In the genomic region with DNA sequence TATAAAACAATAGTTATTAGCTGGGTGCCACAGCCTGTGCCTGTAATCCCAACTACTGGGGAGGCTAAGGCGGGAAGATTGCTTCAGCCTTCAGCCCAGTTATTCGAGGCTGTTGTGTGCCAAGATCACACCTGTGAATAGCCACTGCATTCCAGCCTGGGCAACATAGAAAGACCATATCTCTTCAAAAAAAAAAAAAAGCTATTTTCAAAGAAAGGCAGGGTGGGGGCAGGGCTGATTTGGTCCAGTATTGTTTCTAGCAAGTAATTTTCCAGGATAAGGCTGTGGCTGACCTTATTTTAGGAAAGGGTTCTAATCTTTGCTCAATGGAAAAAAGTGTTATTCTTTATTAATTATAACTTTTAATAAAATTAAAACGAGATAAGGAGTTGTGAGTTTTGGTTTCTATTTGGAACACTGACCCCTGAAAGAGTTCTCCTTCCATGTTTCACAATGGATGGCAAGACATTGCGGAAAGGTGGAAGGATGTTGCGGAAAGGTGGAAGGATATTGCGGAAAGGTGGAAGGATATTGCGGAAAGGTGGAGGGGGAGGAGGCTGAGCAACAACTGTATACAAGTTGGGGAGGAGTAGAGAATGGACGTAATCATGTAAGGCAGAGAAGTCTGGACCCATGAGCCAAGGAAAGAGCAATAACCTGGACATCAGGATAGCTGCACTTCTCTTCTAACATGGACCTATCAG, we compare ENCODE assay signal across 9 cellular contexts. TPM values are rescaled to one million over a fixed set of nuclear protein-coding genes. Genes with fewer than 3 reads are reported as not detected.
DNase-seq lines count a peak whose midpoint lies in the region; ATAC-seq and TF ChIP-seq lines count a peak whose summit lies in the region.
"Had no signal": no experiment of that assay in that cellular context is flagged by ENCODE, and none has a peak within 500 bp of the region (broad histone marks: within the 10 kb centered on the region; RNA-seq: fewer than 3 reads in every experiment).

No MANE protein-coding gene starts in this region.

- no peaks in the 10 kb centered on the region for H3K27me3 ChIP-seq in ascending aorta

- no peaks in the 10 kb centered on the region for H3K9me3 Mint-ChIP-seq in activated naive CD4-positive, alpha-beta T cell treated with anti-CD3 and anti-CD28 coated beads, Interleukin-2, amount 50 U/mL, for 24 hours
- H3K9me3 Mint-ChIP-seq in mesothelial cell of epicardium, result no peaks in the 10 kb centered on the region
- no peaks in the 10 kb centered on the region for H3K9me3 Mint-ChIP-seq in type B pancreatic cell

- ATAC-seq in HG03439 (IDR thresholded peaks at IDR 0.05; ENCODE audit: unreplicated experiment) (no peak), HG03095 (IDR thresholded peaks at IDR 0.05; ENCODE audit: unreplicated experiment) (no peak)

- peaks cover 22% of the 10 kb centered on the region for H3K4me1 Mint-ChIP-seq in activated naive CD4-positive, alpha-beta T cell treated with anti-CD3 and anti-CD28 coated beads, Interleukin-2, amount 50 U/mL, for 24 hours
- H3K4me1 Mint-ChIP-seq in mesothelial cell of epicardium (peaks cover 57% of the 10 kb centered on the region), type B pancreatic cell (ENCODE audit: unreplicated experiment) (peaks cover 22% of the 10 kb centered on the region)

- TF ChIP-seq CTCF in ascending aorta (IDR thresholded peaks at IDR 0.05), result no peak
- TF ChIP-seq CTCF in mesothelial cell of epicardium (IDR thresholded peaks at IDR 0.05; ENCODE audit: unreplicated experiment), result no peak
- TF ChIP-seq CTCF in type B pancreatic cell (conservative IDR thresholded peaks at IDR 0.05), result no peak

- peak overlapping the region; percentile 99 for H3K4me3 Mint-ChIP-seq in activated naive CD4-positive, alpha-beta T cell treated with anti-CD3 and anti-CD28 coated beads, Interleukin-2, amount 50 U/mL, for 24 hours
- H3K4me3 Mint-ChIP-seq in mesothelial cell of epicardium (peak overlapping the region; percentile 60), type B pancreatic cell (peak overlapping the region; percentile 91)

- intact Hi-C loops in ascending aorta (cut with DNase I), result loop anchor here (5.0 kb wide), 2 partner anchors 79 to 474 kb away; partner anchors contain the start of gene ZNF12

- no peaks in the 10 kb centered on the region for H3K27me3 Mint-ChIP-seq in activated naive CD4-positive, alpha-beta T cell treated with anti-CD3 and anti-CD28 coated beads, Interleukin-2, amount 50 U/mL, for 24 hours
- H3K27me3 Mint-ChIP-seq in mesothelial cell of epicardium (ENCODE audit: low read depth) (no peaks in the 10 kb centered on the region), type B pancreatic cell (no peaks in the 10 kb centered on the region)

- peak overlapping the region; percentile 89 for H3K27ac Mint-ChIP-seq in activated naive CD4-positive, alpha-beta T cell treated with anti-CD3 and anti-CD28 coated beads, Interleukin-2, amount 50 U/mL, for 24 hours
- peak overlapping the region; percentile 100 for H3K27ac Mint-ChIP-seq in mesothelial cell of epicardium
- H3K27ac Mint-ChIP-seq in type B pancreatic cell, result peak overlapping the region; percentile 96

- H3K36me3 Mint-ChIP-seq in activated naive CD4-positive, alpha-beta T cell treated with anti-CD3 and anti-CD28 coated beads, Interleukin-2, amount 50 U/mL, for 24 hours, result peaks cover 5% of the 10 kb centered on the region
- H3K36me3 Mint-ChIP-seq in mesothelial cell of epicardium, result no peaks in the 10 kb centered on the region
- no peaks in the 10 kb centered on the region for H3K36me3 Mint-ChIP-seq in type B pancreatic cell

- peak overlapping the region; percentile 87 to 93 for H3K4me3 ChIP-seq in ascending aorta

- peak overlapping the region; percentile 89 to 94 for H3K27ac ChIP-seq in ascending aorta

- H3K4me1 ChIP-seq in ascending aorta, result peaks cover 0 to 7% of the 10 kb centered on the region in 2 donors

- H3K36me3 ChIP-seq in ascending aorta, result no peaks in the 10 kb centered on the region

- H3K9me3 ChIP-seq in ascending aorta, result no peaks in the 10 kb centered on the region

- no peak for DNase-seq in activated naive CD4-positive, alpha-beta T cell (lab: John Stamatoyannopoulos, UW)
- DNase-seq in ascending aorta (ENCODE audit: low spot score in 2 of 2) (no peak), mesothelial cell of epicardium (ENCODE audit: low spot score in 2 of 2, unreplicated experiment in 2 of 2) (no peak), type B pancreatic cell (ENCODE audit: extremely low spot score, unreplicated experiment) (no peak), DMS153 treated with DMSO at 0.1 percent for 48 hours (lab: John Stamatoyannopoulos, UW; ENCODE audit: unreplicated experiment) (no peak)
- DNase-seq: DMS 273 treated with DMSO at 0.1 percent for 48 hours had no signal

RNA-seq across cellular contexts. Expression of gene C1GALT1, which starts 1.5 kb away (rescaled TPM):
- total RNA-seq in ascending aorta (11.0 TPM), mesothelial cell of epicardium (32.7 to 36.9 TPM (median 36.8 TPM) in 3 replicates), type B pancreatic cell (ENCODE audit: low replicate concordance) (48.8 and 58.8 TPM in 2 replicates)
